Comparison of ENCODE assay signal across 9 cellular contexts in the genomic region with DNA sequence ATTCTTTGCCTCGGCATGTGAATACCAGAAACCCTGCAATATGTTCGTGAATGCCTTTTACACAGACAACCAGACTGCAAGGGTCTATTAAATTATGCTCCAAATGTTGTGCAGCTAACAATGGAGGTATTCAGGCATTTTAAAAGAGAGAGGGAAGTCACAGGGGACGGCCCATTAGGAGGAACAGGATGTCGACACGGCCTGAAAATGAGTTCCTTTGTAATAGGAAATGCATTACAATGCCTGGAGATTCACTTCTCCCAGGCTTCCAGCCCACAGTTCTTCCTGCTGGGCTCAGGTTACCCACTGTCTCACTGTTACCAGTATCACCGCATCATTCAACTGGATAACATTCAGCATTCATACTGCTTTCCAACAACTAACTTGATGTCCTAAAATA. TPM values are rescaled to one million over a fixed set of nuclear protein-coding genes. Genes with fewer than 3 reads are reported as not detected.
DNase-seq lines count a peak whose midpoint lies in the region; ATAC-seq, FAIRE-seq and TF ChIP-seq lines count a peak whose summit lies in the region.
"Had no signal": no experiment of that assay in that cellular context is flagged by ENCODE, and none has a peak within 500 bp of the region (broad histone marks: within the 10 kb centered on the region; RNA-seq: fewer than 3 reads in every experiment).

No MANE protein-coding gene starts in this region.

- H3K4me1 ChIP-seq in thymus (ENCODE audit: control insufficient read depth, insufficient read depth, low read length), result peaks cover 26% of the 10 kb centered on the region

- ATAC-seq in HG03469 (IDR thresholded peaks at IDR 0.05; ENCODE audit: unreplicated experiment) (no peak), GM19324 (IDR thresholded peaks at IDR 0.05; ENCODE audit: low FRiP score, unreplicated experiment) (no peak)

- peaks cover 59% of the 10 kb centered on the region for H3K27me3 Mint-ChIP-seq in brain

- peaks cover 3% of the 10 kb centered on the region for H3K27me3 ChIP-seq in thymus (ENCODE audit: control insufficient read depth, insufficient read depth)

- peaks cover 64% of the 10 kb centered on the region for H3K4me1 Mint-ChIP-seq in brain

- FAIRE-seq in GM12891 (lab: Jason Lieb, UNC), result no peak
- FAIRE-seq: TTC549 had no signal

- H3K27ac Mint-ChIP-seq in brain, result peak overlapping the region; percentile 84 to 98 (median 94)

- no peaks in the 10 kb centered on the region for H3K9me3 Mint-ChIP-seq in brain

- peak overlapping the region; percentile 64 for H3K4me3 ChIP-seq in thymus (ENCODE audit: low read length)

- H3K4me3 Mint-ChIP-seq in brain, result peak overlapping the region; percentile 85 to 95 (median 88)

- no peak overlapping the region for H3K27ac ChIP-seq in thymus (ENCODE audit: low read depth)

- H3K36me3 ChIP-seq in thymus (ENCODE audit: control insufficient read depth, insufficient read depth), result peaks cover 3% of the 10 kb centered on the region

- peak; percentile 78 for DNase-seq in ELF-1 (ENCODE audit: low read depth, low spot score)
- DNase-seq in NCI-H146 (lab: John Stamatoyannopoulos, UW), result peak; percentile 48
- DNase-seq in left kidney (ENCODE audit: low read depth, low spot score), result peak; percentile 70
- no peak for DNase-seq in GM12891 (ENCODE audit: insufficient read length, low spot score)

- no peak for TF ChIP-seq CTCF in brain (conservative IDR thresholded peaks at IDR 0.05)

- no peaks in the 10 kb centered on the region for H3K9me3 ChIP-seq in thymus (ENCODE audit: control insufficient read depth)

- H3K36me3 Mint-ChIP-seq in brain, result peaks cover 25% of the 10 kb centered on the region

- no peak for TF ChIP-seq POLR2A in GM12891 (IDR thresholded peaks at IDR 0.05; ENCODE audit: low read depth, low read length)

- 13% methylated on average over 6 of the region's 6 CpGs for WGBS in thymus

TF ChIP-seq in GM12891, 5 proteins besides CTCF, POLR2A, EP300 and RAD21:
- TF ChIP-seq TAF1 (IDR thresholded peaks at IDR 0.05; ENCODE audit: low read depth, low read length), result no peak
- TF ChIP-seq PAX5 (IDR thresholded peaks at IDR 0.05; ENCODE audit: insufficient read depth, low read length, severe bottlenecking), result no peak
- TF ChIP-seq POU2F2 (IDR thresholded peaks at IDR 0.05; ENCODE audit: low read depth, low read length), result no peak
- no peak for TF ChIP-seq POLR2AphosphoS5 (IDR thresholded peaks at IDR 0.05; ENCODE audit: low read depth, low read length)

RNA-seq across cellular contexts. Expression of a gene that starts 2.5 kb away (rescaled TPM):
- polyA plus RNA-seq in brain (ENCODE audit: insufficient read depth, low read depth, low replicate concordance) (14.8 TPM), thymus (33.5 TPM)
- polyA plus RNA-seq in GM12891 (2012; ENCODE audit: low read depth, missing spikeins), result 0.19 TPM
